9 cellular contexts compared by ENCODE assay signal in the genomic region with DNA sequence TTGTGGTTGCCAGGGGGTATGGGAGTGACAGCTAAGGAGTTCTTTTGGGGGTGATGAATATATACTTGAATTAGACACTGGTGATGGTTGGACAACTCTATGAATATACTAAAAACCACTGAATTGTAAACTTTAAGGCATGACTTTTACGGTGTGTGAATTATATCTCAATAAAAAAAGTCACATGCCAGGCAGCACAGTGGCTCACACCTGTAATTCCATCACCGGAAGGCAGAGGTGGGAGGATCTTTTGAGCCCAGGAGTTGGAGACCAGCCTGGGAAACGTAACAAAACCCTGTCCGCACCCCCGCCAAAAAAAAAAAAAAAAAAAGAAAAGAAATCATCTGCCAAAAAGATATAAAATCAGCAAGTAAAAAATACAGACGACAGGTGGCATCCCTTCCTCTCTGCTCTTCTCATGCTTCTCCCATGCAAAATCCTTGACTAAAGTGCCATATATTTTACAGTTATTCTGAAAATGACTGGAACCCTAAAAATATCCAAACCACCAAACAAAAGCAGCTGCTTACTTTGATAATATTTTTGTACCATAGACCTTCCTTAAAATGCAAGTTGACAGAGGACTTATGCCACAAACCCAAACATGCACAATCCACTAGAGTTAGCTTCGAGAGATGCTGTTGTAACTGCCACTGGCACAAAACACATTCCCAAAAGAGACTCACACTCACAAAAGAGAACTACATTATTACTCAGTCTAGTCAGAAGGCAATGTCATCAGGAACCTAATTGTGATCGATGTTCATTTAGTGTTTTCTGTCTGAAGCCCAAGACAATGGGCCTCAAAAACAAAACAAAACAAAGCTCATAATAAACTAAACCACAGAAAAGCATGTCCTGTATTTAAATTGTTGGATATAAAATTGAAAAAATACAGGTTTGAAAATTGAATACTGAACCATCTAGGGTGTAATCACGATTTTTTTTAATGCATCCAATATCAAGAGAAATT. TPM values are rescaled to one million over a fixed set of nuclear protein-coding genes. Genes with fewer than 3 reads are reported as not detected.
DNase-seq lines count a peak whose midpoint lies in the region; ATAC-seq and TF ChIP-seq lines count a peak whose summit lies in the region.
"Had no signal": no experiment of that assay in that cellular context is flagged by ENCODE, and none has a peak within 500 bp of the region (broad histone marks: within the 10 kb centered on the region; RNA-seq: fewer than 3 reads in every experiment).

No MANE protein-coding gene starts in this region.

- H3K27me3 ChIP-seq in SK-N-SH (ENCODE audit: insufficient read depth) (no peaks in the 10 kb centered on the region), duodenal mucosa (ENCODE audit: control insufficient read depth in 1 of 2, insufficient read depth in 2 of 2, low read length in 2 of 2) (no peaks in the 10 kb centered on the region)

- CTCF ChIA-PET in SK-N-SH (lab: Yijun Ruan, JAX), result interaction anchor here (0.9 kb wide), 1 partner anchor 16 kb away, joined by 3 read pairs; no protein-coding TSS in a partner anchor

- H4K20me1 ChIP-seq in SK-N-SH (ENCODE audit: insufficient read depth), result no peaks in the 10 kb centered on the region

- TF ChIP-seq CTCF in SK-N-SH (IDR thresholded peaks at IDR 0.05), result no peak
- TF ChIP-seq CTCF in GM10266 (IDR thresholded peaks at IDR 0.05; ENCODE audit: control insufficient read depth, insufficient read depth, low read depth, missing control alignments), result no peak

- POLR2A ChIA-PET in SK-N-SH (lab: Yijun Ruan, JAX), result no interaction called here

- H3K4me2 ChIP-seq in SK-N-SH, result peak overlapping the region; percentile 85; the same call in 1 of the 2 replicates

- H3K9me3 ChIP-seq in SK-N-SH, result no peaks in the 10 kb centered on the region
- H3K9me3 ChIP-seq in duodenal mucosa (ENCODE audit: control insufficient read depth in 1 of 2, low read length in 2 of 2), result no peaks in the 10 kb centered on the region

- H3K36me3 ChIP-seq in SK-N-SH (replicated peaks in 1 of 2; ENCODE audit: control insufficient read depth in 1 of 2, insufficient read depth in 2 of 2, low read length in 1 of 2) (peaks cover 0 to 4% of the 10 kb centered on the region in 2 experiments), duodenal mucosa (ENCODE audit: control insufficient read depth in 1 of 2, insufficient read depth in 2 of 2, low read length in 2 of 2) (no peaks in the 10 kb centered on the region)

- H3K27ac ChIP-seq in SK-N-SH (ENCODE audit: low read depth in 2 of 2, low read length in 1 of 2) (no peak overlapping the region), duodenal mucosa (ENCODE audit: low read depth, low read length) (no peak overlapping the region), skin epidermis (peak overlapping the region in 8 of 21 experiments; percentile 4 to 99 (median 91))

- no peak for TF ChIP-seq RAD21 in SK-N-SH (IDR thresholded peaks at IDR 0.05; ENCODE audit: low read length)

- WGBS in SK-N-SH (ENCODE audit: low lambda C conversion rate), result 83% methylated on average over 9 of the region's 9 CpGs

- peaks cover 72% of the 10 kb centered on the region for H3K79me2 ChIP-seq in SK-N-SH (ENCODE audit: insufficient read depth)

- no peaks in the 10 kb centered on the region for H3K9me2 ChIP-seq in SK-N-SH

- no peak for TF ChIP-seq EP300 in SK-N-SH (IDR thresholded peaks at IDR 0.05; ENCODE audit: borderline replicate concordance in 1 of 2, low read depth in 1 of 2, low read length in 1 of 2)

- H3K4me3 ChIP-seq in SK-N-SH (ENCODE audit: low read depth in 2 of 2, low read length in 1 of 2) (peak overlapping the region in 1 of 2 experiments; percentile 23; a peak in 1 of 4 replicates), duodenal mucosa (ENCODE audit: low read depth in 1 of 2, low read length in 2 of 2) (peak overlapping the region; percentile 6 to 35), skin epidermis (peak overlapping the region in 4 of 7 experiments; percentile 59 to 93 (median 91))

- peaks cover 15% of the 10 kb centered on the region for H3F3A ChIP-seq in SK-N-SH (replicated peaks; ENCODE audit: insufficient read depth)

- H3K9ac ChIP-seq in SK-N-SH (no peak overlapping the region), duodenal mucosa (ENCODE audit: low read depth in 1 of 2, low read length in 2 of 2) (no peak overlapping the region)

- no peak overlapping the region for H2AFZ ChIP-seq in SK-N-SH (ENCODE audit: low read depth)

- DNase-seq in SK-N-SH (no peak), NAMALWA (ENCODE audit: low spot score) (peak; percentile 54), GM10266 (ENCODE audit: extremely low spot score) (no peak)
- DNase-seq: NCI-H446 treated with DMSO at 0.1 percent for 48 hours had no signal

- ATAC-seq in SK-N-SH treated with all-trans-retinoic acid at 6 μM for 48 hours, result no peak
- no peak for ATAC-seq in HG03175 (IDR thresholded peaks at IDR 0.05; ENCODE audit: unreplicated experiment)
- no peak for ATAC-seq in HG02623 (IDR thresholded peaks at IDR 0.05; ENCODE audit: unreplicated experiment)

- H3K4me1 ChIP-seq in SK-N-SH (ENCODE audit: control insufficient read depth in 1 of 2, insufficient read depth in 2 of 2, low read depth in 1 of 2, low read length in 1 of 2) (peaks cover 0 to 9% of the 10 kb centered on the region in 2 experiments; a peak in 2 of 4 replicates), duodenal mucosa (ENCODE audit: control insufficient read depth in 1 of 2, insufficient read depth in 2 of 2, low read length in 2 of 2) (peaks cover 12 to 24% of the 10 kb centered on the region in 2 donors)

TF ChIP-seq in SK-N-SH, 30 proteins besides CTCF, POLR2A, EP300 and RAD21 (continues in another document):
- no peak for TF ChIP-seq SMC3 (IDR thresholded peaks at IDR 0.05; ENCODE audit: low read depth, low read length)
- TF ChIP-seq, protein P1, sequence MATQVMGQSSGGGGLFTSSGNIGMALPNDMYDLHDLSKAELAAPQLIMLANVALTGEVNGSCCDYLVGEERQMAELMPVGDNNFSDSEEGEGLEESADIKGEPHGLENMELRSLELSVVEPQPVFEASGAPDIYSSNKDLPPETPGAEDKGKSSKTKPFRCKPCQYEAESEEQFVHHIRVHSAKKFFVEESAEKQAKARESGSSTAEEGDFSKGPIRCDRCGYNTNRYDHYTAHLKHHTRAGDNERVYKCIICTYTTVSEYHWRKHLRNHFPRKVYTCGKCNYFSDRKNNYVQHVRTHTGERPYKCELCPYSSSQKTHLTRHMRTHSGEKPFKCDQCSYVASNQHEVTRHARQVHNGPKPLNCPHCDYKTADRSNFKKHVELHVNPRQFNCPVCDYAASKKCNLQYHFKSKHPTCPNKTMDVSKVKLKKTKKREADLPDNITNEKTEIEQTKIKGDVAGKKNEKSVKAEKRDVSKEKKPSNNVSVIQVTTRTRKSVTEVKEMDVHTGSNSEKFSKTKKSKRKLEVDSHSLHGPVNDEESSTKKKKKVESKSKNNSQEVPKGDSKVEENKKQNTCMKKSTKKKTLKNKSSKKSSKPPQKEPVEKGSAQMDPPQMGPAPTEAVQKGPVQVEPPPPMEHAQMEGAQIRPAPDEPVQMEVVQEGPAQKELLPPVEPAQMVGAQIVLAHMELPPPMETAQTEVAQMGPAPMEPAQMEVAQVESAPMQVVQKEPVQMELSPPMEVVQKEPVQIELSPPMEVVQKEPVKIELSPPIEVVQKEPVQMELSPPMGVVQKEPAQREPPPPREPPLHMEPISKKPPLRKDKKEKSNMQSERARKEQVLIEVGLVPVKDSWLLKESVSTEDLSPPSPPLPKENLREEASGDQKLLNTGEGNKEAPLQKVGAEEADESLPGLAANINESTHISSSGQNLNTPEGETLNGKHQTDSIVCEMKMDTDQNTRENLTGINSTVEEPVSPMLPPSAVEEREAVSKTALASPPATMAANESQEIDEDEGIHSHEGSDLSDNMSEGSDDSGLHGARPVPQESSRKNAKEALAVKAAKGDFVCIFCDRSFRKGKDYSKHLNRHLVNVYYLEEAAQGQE (IDR thresholded peaks at IDR 0.05; ENCODE audit: low read depth, low read length), result no peak
- TF ChIP-seq JUND (IDR thresholded peaks at IDR 0.05), result no peak

TF ChIP-seq in SK-N-SH treated with all-trans-retinoic acid at 6 μM for 48 hours, 23 proteins besides CTCF, POLR2A, EP300 and RAD21:
- TF ChIP-seq ZC3H10 (CRISPR knock-in tag; IDR thresholded peaks at IDR 0.05), result no peak
TF ChIP-seq in SK-N-SH treated with all-trans-retinoic acid at 6 μM for 48 hours: peak in this region for 0.

RNA-seq across cellular contexts. Expression of a gene that starts 2.5 kb away (rescaled TPM):
- 10.9 and 13.9 TPM in 2 replicates for polyA plus RNA-seq in SK-N-SH (2012; rRNA removed)
- polyA plus RNA-seq in SK-N-SH (2012; cell fraction: cytosol; rRNA removed), result 15.6 and 16.6 TPM in 2 replicates
- polyA plus RNA-seq in SK-N-SH (2012; cell fraction: nucleus; rRNA removed), result 5.2 and 9.1 TPM in 2 replicates

RNA-seq across cellular contexts. Expression of a gene that starts 9.7 kb away (rescaled TPM):
- polyA plus RNA-seq in SK-N-SH (2012; rRNA removed), result 0.66 and 0.75 TPM in 2 replicates
- polyA plus RNA-seq in SK-N-SH (2012; cell fraction: cytosol; rRNA removed), result 0.73 and 0.77 TPM in 2 replicates
- 1.2 and 1.8 TPM in 2 replicates for polyA plus RNA-seq in SK-N-SH (2012; cell fraction: nucleus; rRNA removed)
